ENCODE assay signal across 14 cellular contexts in genomic region chr16:87226926-87227650, GRCh38.
A peak's percentile ranks its signal among the peaks of the same experiment; 100 is the strongest.
DNase-seq lines count a peak whose midpoint lies in the region; ATAC-seq and TF ChIP-seq lines count a peak whose summit lies in the region.
"Had no signal": no experiment of that assay in that cellular context is flagged by ENCODE, and none has a peak within 500 bp of the region (broad histone marks: within the 10 kb centered on the region; RNA-seq: fewer than 3 reads in every experiment).

No MANE protein-coding gene starts in this region.

- in situ Hi-C loops in HAP-1 (cut with MboI; ENCODE audit: low sequenced_read_pairs) = no loop called here

- no peaks in the 10 kb centered on the region for H3K79me2 ChIP-seq in fibroblast of lung (ENCODE audit: control insufficient read depth, insufficient read depth, low read length)

- TF ChIP-seq CTCF in breast epithelium (IDR thresholded peaks at IDR 0.05) (no peak), MCF 10A (IDR thresholded peaks at IDR 0.05; ENCODE audit: unreplicated experiment) (no peak), fibroblast of lung (conservative IDR thresholded peaks at IDR 0.05 in 1 of 2, IDR thresholded peaks at IDR 0.05 in 1 of 2; ENCODE audit: low read depth in 1 of 2, low read length in 2 of 2) (no peak), nephron (IDR thresholded peaks at IDR 0.05; ENCODE audit: unreplicated experiment in 3 of 3) (no peak)

- H3K4me3 Mint-ChIP-seq in MCF 10A (ENCODE audit: unreplicated experiment) (no peak overlapping the region), nephron (no peak overlapping the region)
- H3K4me3 Mint-ChIP-seq: IgD-negative memory B cell, memory B cell had no signal

- H3K36me3 Mint-ChIP-seq in MCF 10A (ENCODE audit: insufficient read depth, unreplicated experiment) (no peaks in the 10 kb centered on the region), nephron (ENCODE audit: low read depth) (no peaks in the 10 kb centered on the region)
- H3K36me3 Mint-ChIP-seq: memory B cell had no signal

- peaks cover 2% of the 10 kb centered on the region in 2 donors for H3K9me3 ChIP-seq in breast epithelium
- H3K9me3 ChIP-seq in fibroblast of lung (ENCODE audit: control insufficient read depth, insufficient read depth, low read depth, low read length) = no peaks in the 10 kb centered on the region
- H3K9me3 ChIP-seq in HAP-1 = no peaks in the 10 kb centered on the region

- H3K27me3 ChIP-seq in breast epithelium (no peaks in the 10 kb centered on the region), fibroblast of lung (ENCODE audit: control insufficient read depth, insufficient read depth, low read length) (no peaks in the 10 kb centered on the region), HAP-1 (ENCODE audit: low read depth) (0 out of 2 replicates have a peak, but pooled peaks cover 3% of the 10 kb centered on the region)

- H3K4me1 ChIP-seq in breast epithelium (no peaks in the 10 kb centered on the region), fibroblast of lung (ENCODE audit: control insufficient read depth, extremely low read depth, insufficient read depth, low read length) (peaks cover 12% of the 10 kb centered on the region), HAP-1 (no peaks in the 10 kb centered on the region)

- POLR2A ChIA-PET in MCF 10A (lab: Yijun Ruan, JAX) = interaction anchor here (1.2 kb wide), 1 partner anchor 20 kb away, joined by 4 read pairs; no protein-coding TSS in a partner anchor

- intact Hi-C loops in breast epithelium (cut with DNase I; ENCODE audit: low total_unique reads) (no loop called here), MCF 10A (cut with micrococcal nuclease) (no loop called here)

- H3K27me3 Mint-ChIP-seq in MCF 10A (ENCODE audit: insufficient read depth, unreplicated experiment) (no peaks in the 10 kb centered on the region), nephron (ENCODE audit: low read depth) (peaks cover 5% of the 10 kb centered on the region)

- no peak for ATAC-seq in HG03135 (IDR thresholded peaks at IDR 0.05; ENCODE audit: unreplicated experiment)
- ATAC-seq in HG03460 (IDR thresholded peaks at IDR 0.05; ENCODE audit: unreplicated experiment) = no peak
- ATAC-seq: activated CD4-positive, CD25-positive, alpha-beta regulatory T cell treated with anti-CD3 and anti-CD28 coated beads, Interleukin-2, amount 50 U/mL, for 24 hours had no signal

- DNase-seq in breast epithelium (ENCODE audit: low spot score in 2 of 2) (no peak), MCF 10A (ENCODE audit: unreplicated experiment) (no peak), fibroblast of lung (ENCODE audit: low read depth in 2 of 2) (peak; percentile 75 to 94), HAP-1 (ENCODE audit: low spot score in 2 of 2) (no peak), iPS-NIHi11 (ENCODE audit: low spot score) (no peak)
- DNase-seq: NCI-H2029, SW 1271 had no signal

- H3K9me3 Mint-ChIP-seq in MCF 10A (ENCODE audit: unreplicated experiment) (peaks cover 7% of the 10 kb centered on the region), nephron (peaks cover 8% of the 10 kb centered on the region)
- H3K9me3 Mint-ChIP-seq: IgD-negative memory B cell had no signal

- H3K4me3 ChIP-seq in breast epithelium = no peak overlapping the region
- H3K4me3 ChIP-seq in fibroblast of lung (replicated peaks in 1 of 4; ENCODE audit: control extremely low read depth in 1 of 4, insufficient read depth in 1 of 4, low read depth in 3 of 4, low read length in 4 of 4) = no peak overlapping the region
- H3K4me3 ChIP-seq in HAP-1 = no peak overlapping the region

- H3K27ac ChIP-seq in breast epithelium (peak overlapping the region; percentile 25 to 80), fibroblast of lung (ENCODE audit: insufficient read depth, low read length) (peak overlapping the region; percentile 71)
- H3K27ac ChIP-seq: 22Rv1 had no signal

- peak overlapping the region; percentile 6 for H2AFZ ChIP-seq in fibroblast of lung (ENCODE audit: low read length)

- H3K27ac Mint-ChIP-seq in MCF 10A (ENCODE audit: low read depth, unreplicated experiment) (no peak overlapping the region), nephron (peak overlapping the region; percentile 44 to 86 (median 61))
- H3K27ac Mint-ChIP-seq: IgD-negative memory B cell, memory B cell had no signal

- H3K36me3 ChIP-seq in breast epithelium (no peaks in the 10 kb centered on the region), fibroblast of lung (ENCODE audit: control insufficient read depth, insufficient read depth, low read length) (no peaks in the 10 kb centered on the region), HAP-1 (replicated peaks) (no peaks in the 10 kb centered on the region)

- CTCF ChIA-PET in MCF 10A (lab: Yijun Ruan, JAX) = no interaction called here

- TF ChIP-seq POLR2A in breast epithelium (IDR thresholded peaks at IDR 0.05) = no peak

- H3K4me2 ChIP-seq in fibroblast of lung (ENCODE audit: extremely low read depth, insufficient read depth, low read length) = peak overlapping the region; percentile 28

- no TSS peak for BruUV-seq in MCF 10A (replicated peaks; lab: Mats Ljungman, UMichigan)

- H3K4me1 Mint-ChIP-seq in MCF 10A (ENCODE audit: insufficient read depth, unreplicated experiment) = no peaks in the 10 kb centered on the region
- peaks cover 5% of the 10 kb centered on the region for H3K4me1 Mint-ChIP-seq in nephron
- H3K4me1 Mint-ChIP-seq: IgD-negative memory B cell, memory B cell had no signal

- H4K20me1 ChIP-seq in fibroblast of lung (ENCODE audit: control insufficient read depth, extremely low read depth, insufficient read depth, low read length) = no peaks in the 10 kb centered on the region

- H3K9ac ChIP-seq in fibroblast of lung (ENCODE audit: insufficient read depth, low read length) = peak overlapping the region; percentile 53

Comparison
In these comparisons a context has a peak if more than half of its experiments do, and no peak if none do; other contexts are left out.
1. DNase-seq: peak in fibroblast of lung (2 of 2); none in breast epithelium (0 of 2), MCF 10A (single experiment), HAP-1 (0 of 2) and iPS-NIHi11 (single experiment).